In the genomic region with DNA sequence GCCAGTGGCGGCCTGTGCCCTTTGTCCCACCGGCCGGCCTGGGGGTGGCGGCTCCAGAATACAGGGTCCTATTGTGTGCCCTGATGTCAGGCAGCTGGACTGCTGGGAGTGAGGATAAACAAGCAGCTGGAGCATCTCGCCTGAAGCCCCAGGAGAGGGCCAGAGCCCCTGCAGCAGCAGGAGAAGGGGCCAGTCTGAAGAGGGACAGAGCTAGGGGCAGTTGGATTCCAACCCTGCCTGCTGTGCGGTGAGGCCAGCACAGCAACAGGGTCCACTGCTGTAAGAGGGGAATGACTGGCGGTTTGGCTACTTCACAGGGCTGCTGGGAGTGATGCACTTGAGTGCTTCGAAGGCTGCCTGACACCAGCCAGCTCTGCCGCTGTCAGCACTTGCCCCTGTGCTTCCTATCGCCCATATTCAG, we compare ENCODE assay signal across 1 cellular context.
TF ChIP-seq lines count a peak whose summit lies in the region.

No MANE protein-coding gene starts in this region.

TF ChIP-seq in HepG2, 621 proteins besides CTCF, POLR2A, EP300 and RAD21 (continued from another document and continues in another):
- TF ChIP-seq, protein P1, sequence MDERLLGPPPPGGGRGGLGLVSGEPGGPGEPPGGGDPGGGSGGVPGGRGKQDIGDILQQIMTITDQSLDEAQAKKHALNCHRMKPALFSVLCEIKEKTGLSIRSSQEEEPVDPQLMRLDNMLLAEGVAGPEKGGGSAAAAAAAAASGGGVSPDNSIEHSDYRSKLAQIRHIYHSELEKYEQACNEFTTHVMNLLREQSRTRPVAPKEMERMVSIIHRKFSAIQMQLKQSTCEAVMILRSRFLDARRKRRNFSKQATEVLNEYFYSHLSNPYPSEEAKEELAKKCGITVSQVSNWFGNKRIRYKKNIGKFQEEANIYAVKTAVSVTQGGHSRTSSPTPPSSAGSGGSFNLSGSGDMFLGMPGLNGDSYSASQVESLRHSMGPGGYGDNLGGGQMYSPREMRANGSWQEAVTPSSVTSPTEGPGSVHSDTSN (CRISPR knock-in tag; IDR thresholded peaks at IDR 0.05) = no peak
- TF ChIP-seq TEAD3 (CRISPR knock-in tag; optimal IDR thresholded peaks at IDR 0.05; ENCODE audit: borderline replicate concordance) (no peak), MED13 (CRISPR knock-in tag; IDR thresholded peaks at IDR 0.05) (no peak), ZNF256 (CRISPR knock-in tag; conservative IDR thresholded peaks at IDR 0.05) (no peak), ETV5 (CRISPR knock-in tag; IDR thresholded peaks at IDR 0.05; ENCODE audit: borderline replicate concordance) (no peak), HNRNPLL (IDR thresholded peaks at IDR 0.05; ENCODE audit: low read depth, low read length, poor library complexity, severe bottlenecking) (no peak), ZNF841 (CRISPR knock-in tag; IDR thresholded peaks at IDR 0.05; ENCODE audit: borderline replicate concordance) (no peak), HMG20A (CRISPR knock-in tag; IDR thresholded peaks at IDR 0.05; ENCODE audit: borderline replicate concordance) (no peak), MBNL3 (CRISPR knock-in tag; conservative IDR thresholded peaks at IDR 0.05) (no peak), ZNF441 (CRISPR knock-in tag; IDR thresholded peaks at IDR 0.05; ENCODE audit: borderline replicate concordance) (no peak), NR2F6 (IDR thresholded peaks at IDR 0.05) (no peak), NR2F6 (CRISPR knock-in tag; IDR thresholded peaks at IDR 0.05) (no peak), PITX1 (CRISPR knock-in tag; IDR thresholded peaks at IDR 0.05) (no peak), POLR2AphosphoS2 (IDR thresholded peaks at IDR 0.05; ENCODE audit: low read depth, low read length) (no peak), HDAC1 (CRISPR knock-in tag; IDR thresholded peaks at IDR 0.05) (0 out of 2 replicates have a peak, but pooled peaks have one; percentile 23), EED (CRISPR knock-in tag; IDR thresholded peaks at IDR 0.05) (no peak), CBX2 (IDR thresholded peaks at IDR 0.05; ENCODE audit: low read depth, low read length) (no peak), CBX2 (CRISPR knock-in tag; IDR thresholded peaks at IDR 0.05; ENCODE audit: low read depth) (no peak), JUNB (CRISPR knock-in tag; IDR thresholded peaks at IDR 0.05; ENCODE audit: borderline replicate concordance) (no peak), MTF1 (CRISPR knock-in tag; IDR thresholded peaks at IDR 0.05) (no peak), SRSF1 (optimal IDR thresholded peaks at IDR 0.05; ENCODE audit: low read depth, low read length) (no peak), ATM (IDR thresholded peaks at IDR 0.05; ENCODE audit: borderline replicate concordance) (no peak), RXRB (CRISPR knock-in tag; IDR thresholded peaks at IDR 0.05; ENCODE audit: borderline replicate concordance) (peak; percentile 93), MED1 (CRISPR knock-in tag; IDR thresholded peaks at IDR 0.05) (no peak), HOXD1 (CRISPR knock-in tag; IDR thresholded peaks at IDR 0.05) (no peak), THAP11 (CRISPR knock-in tag; IDR thresholded peaks at IDR 0.05) (no peak), ZNF558 (CRISPR knock-in tag; IDR thresholded peaks at IDR 0.05; ENCODE audit: borderline replicate concordance) (no peak), ZNF556 (CRISPR knock-in tag; IDR thresholded peaks at IDR 0.05; ENCODE audit: borderline replicate concordance) (no peak), NPAS2 (CRISPR knock-in tag; IDR thresholded peaks at IDR 0.05; ENCODE audit: borderline replicate concordance) (no peak), ZNF121 (CRISPR knock-in tag; IDR thresholded peaks at IDR 0.05) (no peak), ZBTB38 (CRISPR knock-in tag; IDR thresholded peaks at IDR 0.05) (no peak), ZNF20 (CRISPR knock-in tag; IDR thresholded peaks at IDR 0.05) (no peak), SOX6 (IDR thresholded peaks at IDR 0.05) (no peak), SOX6 (CRISPR knock-in tag; IDR thresholded peaks at IDR 0.05) (0 out of 2 replicates have a peak, but pooled peaks have one; percentile 55), ZMYM2 (CRISPR knock-in tag; IDR thresholded peaks at IDR 0.05) (no peak)
- TF ChIP-seq, protein P2, sequence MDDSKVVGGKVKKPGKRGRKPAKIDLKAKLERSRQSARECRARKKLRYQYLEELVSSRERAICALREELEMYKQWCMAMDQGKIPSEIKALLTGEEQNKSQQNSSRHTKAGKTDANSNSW (CRISPR knock-in tag; IDR thresholded peaks at IDR 0.05; ENCODE audit: borderline replicate concordance) = no peak
- TF ChIP-seq, protein P3, sequence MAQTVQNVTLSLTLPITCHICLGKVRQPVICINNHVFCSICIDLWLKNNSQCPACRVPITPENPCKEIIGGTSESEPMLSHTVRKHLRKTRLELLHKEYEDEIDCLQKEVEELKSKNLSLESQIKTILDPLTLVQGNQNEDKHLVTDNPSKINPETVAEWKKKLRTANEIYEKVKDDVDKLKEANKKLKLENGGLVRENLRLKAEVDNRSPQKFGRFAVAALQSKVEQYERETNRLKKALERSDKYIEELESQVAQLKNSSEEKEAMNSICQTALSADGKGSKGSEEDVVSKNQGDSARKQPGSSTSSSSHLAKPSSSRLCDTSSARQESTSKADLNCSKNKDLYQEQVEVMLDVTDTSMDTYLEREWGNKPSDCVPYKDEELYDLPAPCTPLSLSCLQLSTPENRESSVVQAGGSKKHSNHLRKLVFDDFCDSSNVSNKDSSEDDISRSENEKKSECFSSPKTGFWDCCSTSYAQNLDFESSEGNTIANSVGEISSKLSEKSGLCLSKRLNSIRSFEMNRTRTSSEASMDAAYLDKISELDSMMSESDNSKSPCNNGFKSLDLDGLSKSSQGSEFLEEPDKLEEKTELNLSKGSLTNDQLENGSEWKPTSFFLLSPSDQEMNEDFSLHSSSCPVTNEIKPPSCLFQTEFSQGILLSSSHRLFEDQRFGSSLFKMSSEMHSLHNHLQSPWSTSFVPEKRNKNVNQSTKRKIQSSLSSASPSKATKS (CRISPR knock-in tag; IDR thresholded peaks at IDR 0.05) = no peak
- TF ChIP-seq, protein P4, sequence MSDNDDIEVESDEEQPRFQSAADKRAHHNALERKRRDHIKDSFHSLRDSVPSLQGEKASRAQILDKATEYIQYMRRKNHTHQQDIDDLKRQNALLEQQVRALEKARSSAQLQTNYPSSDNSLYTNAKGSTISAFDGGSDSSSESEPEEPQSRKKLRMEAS (IDR thresholded peaks at IDR 0.05) = no peak
- TF ChIP-seq, protein P5, sequence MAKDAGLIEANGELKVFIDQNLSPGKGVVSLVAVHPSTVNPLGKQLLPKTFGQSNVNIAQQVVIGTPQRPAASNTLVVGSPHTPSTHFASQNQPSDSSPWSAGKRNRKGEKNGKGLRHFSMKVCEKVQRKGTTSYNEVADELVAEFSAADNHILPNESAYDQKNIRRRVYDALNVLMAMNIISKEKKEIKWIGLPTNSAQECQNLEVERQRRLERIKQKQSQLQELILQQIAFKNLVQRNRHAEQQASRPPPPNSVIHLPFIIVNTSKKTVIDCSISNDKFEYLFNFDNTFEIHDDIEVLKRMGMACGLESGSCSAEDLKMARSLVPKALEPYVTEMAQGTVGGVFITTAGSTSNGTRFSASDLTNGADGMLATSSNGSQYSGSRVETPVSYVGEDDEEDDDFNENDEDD (CRISPR knock-in tag; IDR thresholded peaks at IDR 0.05; ENCODE audit: borderline replicate concordance) = no peak
- TF ChIP-seq, protein P6, sequence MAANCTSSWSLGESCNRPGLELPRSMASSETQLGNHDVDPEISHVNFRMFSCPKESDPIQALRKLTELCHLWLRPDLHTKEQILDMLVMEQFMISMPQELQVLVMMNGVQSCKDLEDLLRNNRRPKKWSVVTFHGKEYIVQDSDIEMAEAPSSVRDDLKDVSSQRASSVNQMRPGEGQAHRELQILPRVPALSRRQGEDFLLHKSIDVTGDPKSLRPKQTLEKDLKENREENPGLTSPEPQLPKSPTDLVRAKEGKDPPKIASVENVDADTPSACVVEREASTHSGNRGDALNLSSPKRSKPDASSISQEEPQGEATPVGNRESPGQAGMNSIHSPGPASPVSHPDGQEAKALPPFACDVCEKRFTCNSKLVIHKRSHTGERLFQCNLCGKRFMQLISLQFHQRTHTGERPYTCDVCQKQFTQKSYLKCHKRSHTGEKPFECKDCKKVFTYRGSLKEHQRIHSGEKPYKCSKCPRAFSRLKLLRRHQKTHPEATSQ (CRISPR knock-in tag; IDR thresholded peaks at IDR 0.05; ENCODE audit: borderline replicate concordance) = no peak
- TF ChIP-seq, protein P7, sequence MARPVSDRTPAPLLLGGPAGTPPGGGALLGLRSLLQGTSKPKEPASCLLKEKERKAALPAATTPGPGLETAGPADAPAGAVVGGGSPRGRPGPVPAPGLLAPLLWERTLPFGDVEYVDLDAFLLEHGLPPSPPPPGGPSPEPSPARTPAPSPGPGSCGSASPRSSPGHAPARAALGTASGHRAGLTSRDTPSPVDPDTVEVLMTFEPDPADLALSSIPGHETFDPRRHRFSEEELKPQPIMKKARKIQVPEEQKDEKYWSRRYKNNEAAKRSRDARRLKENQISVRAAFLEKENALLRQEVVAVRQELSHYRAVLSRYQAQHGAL (CRISPR knock-in tag; IDR thresholded peaks at IDR 0.05; ENCODE audit: not compliant biosample characterization) = no peak
- TF ChIP-seq, protein P8, sequence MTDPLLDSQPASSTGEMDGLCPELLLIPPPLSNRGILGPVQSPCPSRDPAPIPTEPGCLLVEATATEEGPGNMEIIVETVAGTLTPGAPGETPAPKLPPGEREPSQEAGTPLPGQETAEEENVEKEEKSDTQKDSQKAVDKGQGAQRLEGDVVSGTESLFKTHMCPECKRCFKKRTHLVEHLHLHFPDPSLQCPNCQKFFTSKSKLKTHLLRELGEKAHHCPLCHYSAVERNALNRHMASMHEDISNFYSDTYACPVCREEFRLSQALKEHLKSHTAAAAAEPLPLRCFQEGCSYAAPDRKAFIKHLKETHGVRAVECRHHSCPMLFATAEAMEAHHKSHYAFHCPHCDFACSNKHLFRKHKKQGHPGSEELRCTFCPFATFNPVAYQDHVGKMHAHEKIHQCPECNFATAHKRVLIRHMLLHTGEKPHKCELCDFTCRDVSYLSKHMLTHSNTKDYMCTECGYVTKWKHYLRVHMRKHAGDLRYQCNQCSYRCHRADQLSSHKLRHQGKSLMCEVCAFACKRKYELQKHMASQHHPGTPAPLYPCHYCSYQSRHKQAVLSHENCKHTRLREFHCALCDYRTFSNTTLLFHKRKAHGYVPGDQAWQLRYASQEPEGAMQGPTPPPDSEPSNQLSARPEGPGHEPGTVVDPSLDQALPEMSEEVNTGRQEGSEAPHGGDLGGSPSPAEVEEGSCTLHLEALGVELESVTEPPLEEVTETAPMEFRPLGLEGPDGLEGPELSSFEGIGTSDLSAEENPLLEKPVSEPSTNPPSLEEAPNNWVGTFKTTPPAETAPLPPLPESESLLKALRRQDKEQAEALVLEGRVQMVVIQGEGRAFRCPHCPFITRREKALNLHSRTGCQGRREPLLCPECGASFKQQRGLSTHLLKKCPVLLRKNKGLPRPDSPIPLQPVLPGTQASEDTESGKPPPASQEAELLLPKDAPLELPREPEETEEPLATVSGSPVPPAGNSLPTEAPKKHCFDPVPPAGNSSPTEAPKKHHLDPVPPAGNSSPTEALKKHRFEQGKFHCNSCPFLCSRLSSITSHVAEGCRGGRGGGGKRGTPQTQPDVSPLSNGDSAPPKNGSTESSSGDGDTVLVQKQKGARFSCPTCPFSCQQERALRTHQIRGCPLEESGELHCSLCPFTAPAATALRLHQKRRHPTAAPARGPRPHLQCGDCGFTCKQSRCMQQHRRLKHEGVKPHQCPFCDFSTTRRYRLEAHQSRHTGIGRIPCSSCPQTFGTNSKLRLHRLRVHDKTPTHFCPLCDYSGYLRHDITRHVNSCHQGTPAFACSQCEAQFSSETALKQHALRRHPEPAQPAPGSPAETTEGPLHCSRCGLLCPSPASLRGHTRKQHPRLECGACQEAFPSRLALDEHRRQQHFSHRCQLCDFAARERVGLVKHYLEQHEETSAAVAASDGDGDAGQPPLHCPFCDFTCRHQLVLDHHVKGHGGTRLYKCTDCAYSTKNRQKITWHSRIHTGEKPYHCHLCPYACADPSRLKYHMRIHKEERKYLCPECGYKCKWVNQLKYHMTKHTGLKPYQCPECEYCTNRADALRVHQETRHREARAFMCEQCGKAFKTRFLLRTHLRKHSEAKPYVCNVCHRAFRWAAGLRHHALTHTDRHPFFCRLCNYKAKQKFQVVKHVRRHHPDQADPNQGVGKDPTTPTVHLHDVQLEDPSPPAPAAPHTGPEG (CRISPR knock-in tag; IDR thresholded peaks at IDR 0.05) = no peak
